14 cellular contexts compared by ENCODE assay signal in the genomic region with DNA sequence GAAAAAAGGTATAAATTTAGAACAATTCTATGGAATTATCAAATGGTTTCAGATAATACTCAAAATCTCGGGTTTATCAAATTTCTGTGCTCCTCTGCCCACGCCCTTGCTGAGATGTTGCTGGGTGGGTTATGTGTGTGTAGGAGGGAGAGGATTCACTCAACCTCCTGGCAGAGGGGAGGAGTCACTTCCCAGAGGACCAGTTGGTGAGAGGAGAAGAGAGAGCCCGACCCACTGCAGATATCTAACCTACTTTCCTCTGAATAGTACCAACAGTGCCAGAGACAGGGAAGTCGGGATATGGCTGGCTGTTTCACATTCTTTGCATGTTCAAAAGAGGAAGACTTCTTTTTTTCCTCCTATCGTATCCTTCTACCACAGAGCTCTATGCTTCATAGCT.
A peak's percentile ranks its signal among the peaks of the same experiment; 100 is the strongest.
DNase-seq lines count a peak whose midpoint lies in the region; ATAC-seq, FAIRE-seq and TF ChIP-seq lines count a peak whose summit lies in the region.
"Had no signal": no experiment of that assay in that cellular context is flagged by ENCODE, and none has a peak within 500 bp of the region (broad histone marks: within the 10 kb centered on the region; RNA-seq: fewer than 3 reads in every experiment).

No MANE protein-coding gene starts in this region.

- no peak overlapping the region for H2BK12ac ChIP-seq in trophoblast cell (ENCODE audit: low read length)

- TF ChIP-seq EP300 in K562 (IDR thresholded peaks at IDR 0.05; ENCODE audit: low read length), result no peak

- BruUV-seq in K562 (replicated peaks; lab: Mats Ljungman, UMichigan), result no TSS peak

- H4K12ac ChIP-seq in trophoblast cell (ENCODE audit: low read depth, low read length), result no peak overlapping the region

- H2AFZ ChIP-seq in K562 (ENCODE audit: low read depth, low read length) (no peak overlapping the region), trophoblast cell (ENCODE audit: insufficient read depth, low read length, poor library complexity) (no peak overlapping the region)

- intact Hi-C loops in K562 (cut with micrococcal nuclease), result no loop called here
- intact Hi-C loops in ascending aorta (cut with DNase I), result no loop called here

- no peaks in the 10 kb centered on the region for H3K79me1 ChIP-seq in trophoblast cell (ENCODE audit: low read length)

- H3K4me1 ChIP-seq in K562 (replicated peaks in 1 of 2; ENCODE audit: control insufficient read depth in 2 of 2, insufficient read depth in 2 of 2, low read length in 2 of 2) (peaks cover 7 to 9% of the 10 kb centered on the region in 2 experiments), trophoblast cell (ENCODE audit: control insufficient read depth in 1 of 2, insufficient read depth in 2 of 2, low read length in 2 of 2) (peaks cover 3% of the 10 kb centered on the region in 2 experiments), ascending aorta (no peaks in the 10 kb centered on the region)

- H3K27me3 ChIP-seq in K562 (ENCODE audit: control insufficient read depth in 2 of 2, insufficient read depth in 2 of 2, low read length in 2 of 2) (no peaks in the 10 kb centered on the region), trophoblast cell (ENCODE audit: insufficient read depth, low read length) (no peaks in the 10 kb centered on the region), ascending aorta (no peaks in the 10 kb centered on the region)

- no peak overlapping the region for H2BK120ac ChIP-seq in trophoblast cell (ENCODE audit: insufficient read depth, low read length, poor library complexity)

- 0 out of 2 replicates have a peak, but pooled peaks cover 8% of the 10 kb centered on the region for H3K9me3 ChIP-seq in K562 (replicated peaks; ENCODE audit: control insufficient read depth, insufficient read depth, low read depth, low read length)
- peaks cover 3% of the 10 kb centered on the region for H3K9me3 ChIP-seq in trophoblast cell (ENCODE audit: insufficient read depth, low read depth, low read length)
- no peaks in the 10 kb centered on the region for H3K9me3 ChIP-seq in ascending aorta

- POLR2A ChIA-PET in K562 (lab: Yijun Ruan, JAX), result no interaction called here

- no peak for TF ChIP-seq CTCF in K562 (IDR thresholded peaks at IDR 0.05 in 2 of 3, conservative IDR thresholded peaks at IDR 0.05 in 1 of 3; ENCODE audit: insufficient read depth in 2 of 3, low read depth in 1 of 3, low read length in 3 of 3)
- no peak for TF ChIP-seq CTCF in coronary artery (IDR thresholded peaks at IDR 0.05)
- TF ChIP-seq CTCF in ascending aorta (IDR thresholded peaks at IDR 0.05), result no peak

- in situ Hi-C loops in K562 (cut with MboI), result no loop called here

- CTCF ChIA-PET in K562 (lab: Yijun Ruan, JAX; ENCODE audit: low intra/inter-chr PET ratio), result no interaction called here

- peak; percentile 24; the same call in 1 of the 3 replicates for ATAC-seq in K562

- H3K9ac ChIP-seq in K562 (ENCODE audit: insufficient read depth in 1 of 2, low read depth in 2 of 2, low read length in 2 of 2), result no peak overlapping the region
- H3K9ac ChIP-seq in trophoblast cell (ENCODE audit: low read length), result no peak overlapping the region

- H3K36me3 ChIP-seq in K562 (ENCODE audit: control insufficient read depth, insufficient read depth, low read length), result no peaks in the 10 kb centered on the region
- H3K36me3 ChIP-seq in trophoblast cell (ENCODE audit: control insufficient read depth in 1 of 2, insufficient read depth in 2 of 2, low read length in 2 of 2), result no peaks in the 10 kb centered on the region
- no peaks in the 10 kb centered on the region for H3K36me3 ChIP-seq in ascending aorta

- no peaks in the 10 kb centered on the region for H3K9me1 ChIP-seq in K562 (ENCODE audit: control insufficient read depth, insufficient read depth, low read length)

- no peak overlapping the region for H4K8ac ChIP-seq in trophoblast cell (ENCODE audit: low read depth, low read length)

- H4K20me1 ChIP-seq in K562 (replicated peaks; ENCODE audit: control insufficient read depth, insufficient read depth, low read length), result no peaks in the 10 kb centered on the region

- TF ChIP-seq RAD21 in K562 (CRISPR knock-in tag; conservative IDR thresholded peaks at IDR 0.05 in 1 of 2, IDR thresholded peaks at IDR 0.05 in 1 of 2), result no peak

- no peak for TF ChIP-seq POLR2A in K562 (conservative IDR thresholded peaks at IDR 0.05)
- no peak for TF ChIP-seq POLR2A in erythroblast (IDR thresholded peaks at IDR 0.05; ENCODE audit: low read length)

- WGBS in K562 (ENCODE audit: insufficient coverage, low coverage, missing lambda C conversion rate), result 85% methylated on average over 4 of the region's 5 CpGs
- WGBS in trophoblast cell (ENCODE audit: extremely low coverage, insufficient coverage, insufficient read length), result no CpG with 5 or more reads among the region's 5 CpGs

- DNase-seq in CD1c-positive myeloid dendritic cell (ENCODE audit: extremely low spot score) (peak; percentile 15), MV-4-11 (lab: John Stamatoyannopoulos, UW) (peak; percentile 12), K562 (ENCODE audit: extremely low read depth in 1 of 4, low spot score in 3 of 4) (no peak), trophoblast cell (no peak), coronary artery (ENCODE audit: low spot score) (no peak), erythroblast (lab: John Stamatoyannopoulos, UW) (no peak), ascending aorta (ENCODE audit: low spot score in 2 of 2) (no peak)
- DNase-seq: C1 segment of cervical spinal cord; CD4-positive, alpha-beta memory T cell; DND-41; GF-D8; GOT3; H9 had no signal

- H3K79me2 ChIP-seq in K562 (ENCODE audit: control insufficient read depth, insufficient read depth, low read length) (no peaks in the 10 kb centered on the region), trophoblast cell (ENCODE audit: control insufficient read depth, insufficient read depth, low read length, poor library complexity) (no peaks in the 10 kb centered on the region)

- H3K27ac ChIP-seq in K562 (ENCODE audit: extremely low read depth, low read depth, low read length) (no peak overlapping the region), trophoblast cell (ENCODE audit: low read depth, low read length) (no peak overlapping the region), coronary artery (no peak overlapping the region), ascending aorta (no peak overlapping the region)

- no peak overlapping the region for H3K4me3 ChIP-seq in K562
- no peak overlapping the region for H3K4me3 ChIP-seq in trophoblast cell (ENCODE audit: low read depth, low read length)
- no peak overlapping the region for H3K4me3 ChIP-seq in coronary artery
- no peak overlapping the region for H3K4me3 ChIP-seq in ascending aorta

- peak overlapping the region; percentile 79 for H2BK5ac ChIP-seq in trophoblast cell (ENCODE audit: low read depth, low read length, poor library complexity)

- no peak overlapping the region for H3K4ac ChIP-seq in trophoblast cell (ENCODE audit: low read depth, low read length)

- no peak overlapping the region for H2AK5ac ChIP-seq in trophoblast cell (ENCODE audit: low read length)

- H3K23ac ChIP-seq in trophoblast cell (ENCODE audit: low read length), result no peak overlapping the region

- no peak for FAIRE-seq in K562 (lab: Jason Lieb, UNC)
- FAIRE-seq: GM19239 had no signal

- no peak overlapping the region for H3K4me2 ChIP-seq in K562 (ENCODE audit: insufficient read depth, low read length)
- H3K4me2 ChIP-seq in trophoblast cell (ENCODE audit: low read length), result no peak overlapping the region

- no peak overlapping the region for H3K14ac ChIP-seq in trophoblast cell (ENCODE audit: low read length)

- H4K91ac ChIP-seq in trophoblast cell (ENCODE audit: low read depth, low read length), result no peak overlapping the region

- no peak overlapping the region for H3K18ac ChIP-seq in trophoblast cell (ENCODE audit: low read length)

Comparison
In these comparisons a context has a peak if more than half of its experiments do, and no peak if none do; other contexts are left out.
1. DNase-seq: peak in CD1c-positive myeloid dendritic cell (single experiment) and MV-4-11 (single experiment); none in K562 (0 of 4), trophoblast cell (0 of 2), coronary artery (single experiment), erythroblast (0 of 2) and ascending aorta (0 of 2).